In the genomic region with DNA sequence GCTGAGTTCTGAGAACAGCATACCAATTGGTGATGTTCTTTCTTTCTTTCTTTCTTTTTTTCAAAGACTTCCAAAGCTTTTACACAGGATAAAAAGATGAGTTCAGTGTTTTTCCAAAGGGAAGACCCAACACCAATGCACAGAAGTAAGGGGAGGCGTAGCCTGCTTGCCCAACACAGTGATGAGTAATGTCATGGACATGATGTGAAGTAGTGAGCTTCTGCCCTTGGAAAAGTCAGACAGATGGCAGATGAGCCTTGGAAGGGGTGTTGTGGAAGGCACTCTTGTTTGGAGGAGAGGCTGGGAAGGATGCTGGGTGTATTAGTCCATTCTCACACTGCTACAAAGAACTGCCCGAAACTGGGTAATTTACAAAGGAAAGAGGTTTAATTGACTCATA, we compare ENCODE assay signal across 23 cellular contexts. TPM values are rescaled to one million over a fixed set of nuclear protein-coding genes. Genes with fewer than 3 reads are reported as not detected.
A peak's percentile ranks its signal among the peaks of the same experiment; 100 is the strongest.
DNase-seq lines count a peak whose midpoint lies in the region; ATAC-seq, FAIRE-seq and TF ChIP-seq lines count a peak whose summit lies in the region.
"Had no signal": no experiment of that assay in that cellular context is flagged by ENCODE, and none has a peak within 500 bp of the region (broad histone marks: within the 10 kb centered on the region; RNA-seq: fewer than 3 reads in every experiment).

No MANE protein-coding gene starts in this region.

- intact Hi-C loops in upper lobe of right lung (cut with DNase I), result no loop called here

- no peak for FAIRE-seq in astrocyte (lab: Jason Lieb, UNC)
- FAIRE-seq: colon had no signal

- H3K9me3 ChIP-seq in astrocyte (ENCODE audit: insufficient read depth, low read depth, low read length), result no peaks in the 10 kb centered on the region
- H3K9me3 ChIP-seq in upper lobe of right lung, result no peaks in the 10 kb centered on the region
- H3K9me3 ChIP-seq: esophagus muscularis mucosa, Peyer's patch, transverse colon had no signal

- H3K4me2 ChIP-seq in astrocyte (ENCODE audit: low read length), result no peak overlapping the region
- H3K4me2 ChIP-seq: KMS-11, neural progenitor cell had no signal

- peaks cover 16% of the 10 kb centered on the region for H3K79me2 ChIP-seq in astrocyte (ENCODE audit: insufficient read depth, low read length)

- no peaks in the 10 kb centered on the region for H3K36me3 Mint-ChIP-seq in astrocyte (ENCODE audit: low read depth, unreplicated experiment)
- H3K36me3 Mint-ChIP-seq in activated naive CD8-positive, alpha-beta T cell treated with anti-CD3 and anti-CD28 coated beads for 36 hours, result no peaks in the 10 kb centered on the region
- H3K36me3 Mint-ChIP-seq: activated naive CD8-positive, alpha-beta T cell treated with anti-CD3 and anti-CD28 coated beads, Interleukin-2, amount 10 ng/mL, durations not matched to agents 7 days and 5 days had no signal

- ATAC-seq in upper lobe of right lung, result no peak

- no peak overlapping the region for H3K4me3 Mint-ChIP-seq in astrocyte (ENCODE audit: unreplicated experiment)
- no peak overlapping the region for H3K4me3 Mint-ChIP-seq in activated naive CD8-positive, alpha-beta T cell treated with anti-CD3 and anti-CD28 coated beads for 36 hours
- H3K4me3 Mint-ChIP-seq: activated naive CD8-positive, alpha-beta T cell treated with anti-CD3 and anti-CD28 coated beads, Interleukin-2, amount 10 ng/mL, durations not matched to agents 7 days and 5 days; H9; neural progenitor cell had no signal

- H3K27ac Mint-ChIP-seq in astrocyte (ENCODE audit: unreplicated experiment), result peak overlapping the region; percentile 79
- no peak overlapping the region for H3K27ac Mint-ChIP-seq in activated naive CD8-positive, alpha-beta T cell treated with anti-CD3 and anti-CD28 coated beads for 36 hours
- H3K27ac Mint-ChIP-seq: activated naive CD8-positive, alpha-beta T cell treated with anti-CD3 and anti-CD28 coated beads, Interleukin-2, amount 10 ng/mL, durations not matched to agents 7 days and 5 days; H9; neural progenitor cell had no signal

- no peak overlapping the region for H2AFZ ChIP-seq in astrocyte (ENCODE audit: low read depth, low read length)
- H2AFZ ChIP-seq: neural progenitor cell had no signal

- no peaks in the 10 kb centered on the region for H3K27me3 ChIP-seq in astrocyte (ENCODE audit: insufficient read depth, low read length)
- H3K27me3 ChIP-seq in upper lobe of right lung, result no peaks in the 10 kb centered on the region
- H3K27me3 ChIP-seq: esophagus muscularis mucosa, neural progenitor cell, Peyer's patch, transverse colon had no signal

- H3K9ac ChIP-seq in astrocyte (ENCODE audit: low read length), result no peak overlapping the region
- H3K9ac ChIP-seq: KMS-11, neural progenitor cell had no signal

- peak; percentile 4 for DNase-seq in DMS53 (lab: John Stamatoyannopoulos, UW)
- no peak for DNase-seq in DMS53 treated with DMSO at 0.1 percent for 48 hours (lab: John Stamatoyannopoulos, UW; ENCODE audit: unreplicated experiment)
- DNase-seq in astrocyte (ENCODE audit: low read depth), result peak; percentile 36
- DNase-seq in fibroblast of villous mesenchyme (ENCODE audit: low read depth), result peak; percentile 79
- no peak for DNase-seq in upper lobe of right lung
- no peak for DNase-seq in activated naive CD8-positive, alpha-beta T cell treated with anti-CD3 and anti-CD28 coated beads for 36 hours
- no peak for DNase-seq in DMS79 treated with DMSO at 0.1 percent for 48 hours (lab: John Stamatoyannopoulos, UW)
- DNase-seq in OCI-M1 (lab: John Stamatoyannopoulos, UW), result no peak
- DNase-seq: activated CD4-positive, alpha-beta T cell treated with anti-CD3 and anti-CD28 coated beads for 48 hours; activated naive CD8-positive, alpha-beta T cell treated with anti-CD3 and anti-CD28 coated beads, Interleukin-2, amount 10 ng/mL, durations not matched to agents 7 days and 5 days; H9; NCI-H1694; right cardiac atrium; stimulated activated CD4-positive, alpha-beta T cell treated with anti-CD3 and anti-CD28 coated beads, Interleukin-2, amount 100 ng/mL, for 48 hours; transverse colon had no signal

- H3K4me1 ChIP-seq in astrocyte (ENCODE audit: insufficient read depth, low read length) (peaks cover 51% of the 10 kb centered on the region), upper lobe of right lung (peaks cover 21% of the 10 kb centered on the region)
- H3K4me1 ChIP-seq: neural progenitor cell had no signal

- no peaks in the 10 kb centered on the region for H3K9me3 Mint-ChIP-seq in astrocyte (ENCODE audit: unreplicated experiment)
- H3K9me3 Mint-ChIP-seq in activated naive CD8-positive, alpha-beta T cell treated with anti-CD3 and anti-CD28 coated beads for 36 hours, result no peaks in the 10 kb centered on the region
- H3K9me3 Mint-ChIP-seq: activated naive CD8-positive, alpha-beta T cell treated with anti-CD3 and anti-CD28 coated beads, Interleukin-2, amount 10 ng/mL, durations not matched to agents 7 days and 5 days; H9; neural progenitor cell had no signal

- peaks cover 48% of the 10 kb centered on the region for H3K4me1 Mint-ChIP-seq in astrocyte (ENCODE audit: low read depth, unreplicated experiment)
- H3K4me1 Mint-ChIP-seq in activated naive CD8-positive, alpha-beta T cell treated with anti-CD3 and anti-CD28 coated beads for 36 hours, result peaks cover 19% of the 10 kb centered on the region

- H3K27ac ChIP-seq in astrocyte (ENCODE audit: low read depth, low read length) (no peak overlapping the region), upper lobe of right lung (peak overlapping the region; percentile 19)
- H3K27ac ChIP-seq: 22Rv1, esophagus muscularis mucosa, KMS-11, neural progenitor cell, Peyer's patch, transverse colon had no signal

- H3K36me3 ChIP-seq in astrocyte (ENCODE audit: insufficient read depth, low read length), result no peaks in the 10 kb centered on the region
- no peaks in the 10 kb centered on the region for H3K36me3 ChIP-seq in upper lobe of right lung
- H3K36me3 ChIP-seq: neural progenitor cell, Peyer's patch, transverse colon had no signal

- H4K20me1 ChIP-seq in astrocyte (ENCODE audit: insufficient read depth, low read length), result no peaks in the 10 kb centered on the region

- no peak for TF ChIP-seq CTCF in astrocyte (IDR thresholded peaks at IDR 0.05; ENCODE audit: insufficient read depth, low read depth, low read length)
- no peak for TF ChIP-seq CTCF in fibroblast of villous mesenchyme (IDR thresholded peaks at IDR 0.05; ENCODE audit: insufficient read depth, low read depth, low read length)
- TF ChIP-seq CTCF in upper lobe of right lung (IDR thresholded peaks at IDR 0.05), result no peak

- H3K4me3 ChIP-seq in astrocyte (ENCODE audit: insufficient read depth, low read depth, low read length), result no peak overlapping the region
- H3K4me3 ChIP-seq in fibroblast of villous mesenchyme (ENCODE audit: low read depth, low read length), result no peak overlapping the region
- H3K4me3 ChIP-seq in upper lobe of right lung, result no peak overlapping the region
- H3K4me3 ChIP-seq: esophagus muscularis mucosa, neural progenitor cell, Peyer's patch, transverse colon had no signal

- H3K27me3 Mint-ChIP-seq in astrocyte (ENCODE audit: low read depth, unreplicated experiment), result no peaks in the 10 kb centered on the region
- peaks cover 12% of the 10 kb centered on the region for H3K27me3 Mint-ChIP-seq in activated naive CD8-positive, alpha-beta T cell treated with anti-CD3 and anti-CD28 coated beads for 36 hours

RNA-seq across cellular contexts. Expression of a gene that starts 12.7 kb away (rescaled TPM):
- total RNA-seq in astrocyte, result 24.2 and 26.2 TPM in 2 replicates
- 97.2 and 97.6 TPM in 2 replicates for total RNA-seq in fibroblast of villous mesenchyme
- 51.1 TPM for total RNA-seq in upper lobe of right lung
- total RNA-seq in activated naive CD8-positive, alpha-beta T cell treated with anti-CD3 and anti-CD28 coated beads for 36 hours, result 1 to 10 TPM; 1.8 to 2.1 TPM

RNA-seq across cellular contexts. Expression of a gene that starts 46.5 kb away (rescaled TPM):
- total RNA-seq in astrocyte (not detected in 2 replicates), fibroblast of villous mesenchyme (under 0.01 TPM in 1 of 2 replicates, not detected in the other), upper lobe of right lung (0.96 TPM)
- not detected for total RNA-seq in activated naive CD8-positive, alpha-beta T cell treated with anti-CD3 and anti-CD28 coated beads for 36 hours
- total RNA-seq: activated naive CD8-positive, alpha-beta T cell treated with anti-CD3 and anti-CD28 coated beads, Interleukin-2, amount 10 ng/mL, durations not matched to agents 7 days and 5 days; H9; lung microvascular endothelial cell; Peyer's patch; T-helper 1 cell treated with Interleukin-12 subunit alpha and Interleukin-12 subunit beta and Interleukin-4 antibody, amounts not matched to agents 30 ng/mL and 1 ng/mL, for 36 hours; transverse colon had no signal

Comparison
In these comparisons a context has a peak if more than half of its experiments do, and no peak if none do; other contexts are left out.
1. DNase-seq: peak in DMS53 (single experiment), astrocyte (single experiment) and fibroblast of villous mesenchyme (single experiment); none in DMS53 treated with DMSO at 0.1 percent for 48 hours (single experiment), upper lobe of right lung (single experiment), activated naive CD8-positive, alpha-beta T cell treated with anti-CD3 and anti-CD28 coated beads for 36 hours (single experiment), DMS79 treated with DMSO at 0.1 percent for 48 hours (single experiment) and OCI-M1 (single experiment).